In the genomic region with DNA sequence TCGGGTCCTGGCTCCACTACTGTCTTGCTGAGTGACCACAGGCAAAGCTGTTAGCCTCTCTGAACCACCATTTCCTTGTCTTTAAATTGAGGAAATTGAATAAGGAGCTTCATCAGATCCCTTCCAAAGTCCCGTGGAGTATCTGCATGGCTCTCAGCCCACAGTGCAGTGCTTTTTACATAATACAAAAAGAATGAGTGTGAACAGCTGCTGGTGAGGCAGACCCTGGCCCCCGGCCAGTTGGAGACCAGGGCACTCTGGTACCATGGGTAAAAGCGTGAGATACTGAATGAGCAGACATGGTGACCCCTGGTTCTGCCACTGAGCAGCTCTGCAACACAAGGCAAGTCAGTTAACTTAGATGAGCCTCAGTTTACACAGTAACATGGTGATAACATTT, we compare ENCODE assay signal across 20 cellular contexts.
DNase-seq lines count a peak whose midpoint lies in the region; ATAC-seq, FAIRE-seq and TF ChIP-seq lines count a peak whose summit lies in the region.
"Had no signal": no experiment of that assay in that cellular context is flagged by ENCODE, and none has a peak within 500 bp of the region (broad histone marks: within the 10 kb centered on the region; RNA-seq: fewer than 3 reads in every experiment).

No MANE protein-coding gene starts in this region.

- H3K27me3 Mint-ChIP-seq in osteocyte (ENCODE audit: unreplicated experiment) = no peaks in the 10 kb centered on the region

- intact Hi-C loops in heart right ventricle (cut with DNase I) (loop anchor here in 8 of 10 donors (2.0 to 10.0 kb wide), 10 partner anchors 37 to 130 kb away; a partner anchor contains a TSS), aorta (cut with DNase I) (loop anchor here (5.0 to 10.0 kb wide), 2 partner anchors 87 to 90 kb away; a partner anchor contains a TSS)

- H3K4me3 ChIP-seq in heart right ventricle = no peak overlapping the region
- H3K4me3 ChIP-seq in aorta (ENCODE audit: low read length in 2 of 2) = no peak overlapping the region
- H3K4me3 ChIP-seq: ascending aorta, esophagus muscularis mucosa, K562, skin epidermis, tibial nerve had no signal

- no peaks in the 10 kb centered on the region for H3K36me3 Mint-ChIP-seq in osteocyte (ENCODE audit: unreplicated experiment)
- H3K36me3 Mint-ChIP-seq: CD8-positive, alpha-beta T cell had no signal

- H3K9me3 ChIP-seq in heart right ventricle = no peaks in the 10 kb centered on the region
- H3K9me3 ChIP-seq in aorta (ENCODE audit: control insufficient read depth, low read length) = no peaks in the 10 kb centered on the region
- H3K9me3 ChIP-seq: ascending aorta, esophagus muscularis mucosa, tibial nerve had no signal

- peak overlapping the region in 9 of 10 donors; percentile 48 to 95 (median 87) for H3K27ac ChIP-seq in heart right ventricle
- H3K27ac ChIP-seq in aorta (ENCODE audit: low read depth in 1 of 2, low read length in 2 of 2) = no peak overlapping the region
- H3K27ac ChIP-seq: ascending aorta, esophagus muscularis mucosa, tibial nerve had no signal

- WGBS in heart right ventricle, 2 donors = 21 to 31% methylated on average over 4 of the region's 4 CpGs
- WGBS in aorta, 2 donors = 4% methylated on average over 4 of the region's 4 CpGs

- H3K4me3 Mint-ChIP-seq in osteocyte (ENCODE audit: unreplicated experiment) = no peak overlapping the region
- H3K4me3 Mint-ChIP-seq: CD8-positive, alpha-beta T cell; HFFc6 had no signal

- TF ChIP-seq CTCF in heart right ventricle (IDR thresholded peaks at IDR 0.05) (no peak), osteocyte (IDR thresholded peaks at IDR 0.05) (no peak)

- FAIRE-seq in HTR-8/SVneo (lab: Jason Lieb, UNC) = no peak
- FAIRE-seq: K562 had no signal

- ATAC-seq in heart right ventricle (no peak), aorta (ENCODE audit: low FRiP score) (no peak)
- ATAC-seq: activated CD4-positive, CD25-positive, alpha-beta regulatory T cell treated with anti-CD3 and anti-CD28 coated beads, Interleukin-2, amount 50 U/mL, for 24 hours; CD8-positive, alpha-beta T cell; K562 had no signal

- H3K9me3 Mint-ChIP-seq in osteocyte (ENCODE audit: unreplicated experiment) = no peaks in the 10 kb centered on the region
- H3K9me3 Mint-ChIP-seq: CD8-positive, alpha-beta T cell; HFFc6 had no signal

- H3K27me3 ChIP-seq in heart right ventricle = no peaks in the 10 kb centered on the region
- H3K27me3 ChIP-seq in aorta (ENCODE audit: control insufficient read depth in 1 of 2, insufficient read depth in 2 of 2, low read length in 1 of 2) = no peaks in the 10 kb centered on the region
- H3K27me3 ChIP-seq: ascending aorta, esophagus muscularis mucosa, tibial nerve had no signal

- peak; percentile 72 to 87 for DNase-seq in NCI-H2081 (lab: John Stamatoyannopoulos, UW)
- no peak for DNase-seq in NCI-H2081 treated with DMSO at 0.1 percent for 48 hours (lab: John Stamatoyannopoulos, UW)
- peak; percentile 84 for DNase-seq in NCI-H69 (lab: John Stamatoyannopoulos, UW)
- no peak for DNase-seq in heart right ventricle
- peak; percentile 70 to 88 for DNase-seq in aorta
- no peak for DNase-seq in HTR-8/SVneo (ENCODE audit: insufficient read length, low spot score)
- DNase-seq in osteocyte (ENCODE audit: extremely low spot score, unreplicated experiment) = no peak
- no peak for DNase-seq in DMS114 treated with DMSO at 0.1 percent for 48 hours (lab: John Stamatoyannopoulos, UW; ENCODE audit: unreplicated experiment)
- DNase-seq: CD8-positive, alpha-beta T cell; HFFc6; islet precursor cell; midbrain; NCI-H1436; T-helper 2 cell had no signal

- peaks cover 39 to 100% (median 87%) of the 10 kb centered on the region in 9 donors for H3K4me1 ChIP-seq in heart right ventricle
- H3K4me1 ChIP-seq in aorta (ENCODE audit: control insufficient read depth in 1 of 2, insufficient read depth in 2 of 2, low read length in 2 of 2) = peaks cover 0 to 3% of the 10 kb centered on the region in 2 donors

- H3K36me3 ChIP-seq in heart right ventricle (no peaks in the 10 kb centered on the region), aorta (ENCODE audit: control insufficient read depth in 1 of 2, insufficient read depth in 2 of 2, low read length in 1 of 2) (no peaks in the 10 kb centered on the region)
- H3K36me3 ChIP-seq: ascending aorta, esophagus muscularis mucosa, tibial nerve had no signal

- H3K4me1 Mint-ChIP-seq in osteocyte (ENCODE audit: unreplicated experiment) = peaks cover 71% of the 10 kb centered on the region

- no peak overlapping the region for H3K27ac Mint-ChIP-seq in osteocyte (ENCODE audit: unreplicated experiment)
- H3K27ac Mint-ChIP-seq: CD8-positive, alpha-beta T cell; HFFc6 had no signal

Comparison
In these comparisons a context has a peak if more than half of its experiments do, and no peak if none do; other contexts are left out.
1. DNase-seq: peak in NCI-H2081 (2 of 2), NCI-H69 (single experiment) and aorta (2 of 2); none in NCI-H2081 treated with DMSO at 0.1 percent for 48 hours (single experiment), heart right ventricle (0 of 2), HTR-8/SVneo (single experiment), osteocyte (single experiment) and DMS114 treated with DMSO at 0.1 percent for 48 hours (single experiment).
2. H3K27ac ChIP-seq: peak in heart right ventricle (9 of 10); none in aorta (0 of 2).